9 cellular contexts compared by ENCODE assay signal in genomic region chr1:15584489-15585363, GRCh38. TPM values are rescaled to one million over a fixed set of nuclear protein-coding genes. Genes with fewer than 3 reads are reported as not detected.
DNase-seq lines count a peak whose midpoint lies in the region; ATAC-seq and TF ChIP-seq lines count a peak whose summit lies in the region.
"Had no signal": no experiment of that assay in that cellular context is flagged by ENCODE, and none has a peak within 500 bp of the region (broad histone marks: within the 10 kb centered on the region; RNA-seq: fewer than 3 reads in every experiment).

A gene with protein sequence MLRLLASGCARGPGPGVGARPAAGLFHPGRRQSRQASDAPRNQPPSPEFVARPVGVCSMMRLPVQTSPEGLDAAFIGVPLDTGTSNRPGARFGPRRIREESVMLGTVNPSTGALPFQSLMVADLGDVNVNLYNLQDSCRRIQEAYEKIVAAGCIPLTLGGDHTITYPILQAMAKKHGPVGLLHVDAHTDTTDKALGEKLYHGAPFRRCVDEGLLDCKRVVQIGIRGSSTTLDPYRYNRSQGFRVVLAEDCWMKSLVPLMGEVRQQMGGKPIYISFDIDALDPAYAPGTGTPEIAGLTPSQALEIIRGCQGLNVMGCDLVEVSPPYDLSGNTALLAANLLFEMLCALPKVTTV (minus strand): TSS chr1:15585051. CDS start chr1:15584967, 84 bp downstream.

- no peaks in the 10 kb centered on the region for H3K27me3 Mint-ChIP-seq in stimulated activated naive CD8-positive, alpha-beta T cell treated with anti-CD3 and anti-CD28 coated beads, Interleukin-15, Interleukin-2, amounts not matched to agents 100 ng/mL and 50 ng/mL, for 24 hours

- peak; percentile 29 for DNase-seq in A673 (ENCODE audit: low spot score)
- peak; percentile 10 for DNase-seq in KG1 (lab: John Stamatoyannopoulos, UW)
- peak; percentile 46 to 62 for DNase-seq in activated CD4-positive, alpha-beta T cell treated with anti-CD3 and anti-CD28 coated beads, Interleukin-2, amount 50 U/mL, for 24 hours (ENCODE audit: low read depth in 1 of 2, low spot score in 1 of 2)
- DNase-seq in effector memory CD4-positive, alpha-beta T cell = peak; percentile 7 to 16 (median 11)

- POLR2A ChIA-PET in A673 (lab: Charles Lee; ENCODE audit: low non-redundant PET) = no interaction called here

- H3K4me3 ChIP-seq in A673 (ENCODE audit: low read depth, low read length, poor library complexity, severe bottlenecking) (peak within 1 kb of the TSS; percentile 40), muscle layer of colon (ENCODE audit: low read depth in 1 of 2, low read length in 2 of 2) (peak within 1 kb of the TSS; percentile 38 to 56)
- H3K4me3 ChIP-seq in effector memory CD4-positive, alpha-beta T cell (ENCODE audit: insufficient read depth, low read depth, low read length, poor library complexity, severe bottlenecking) = peak within 1 kb of the TSS; percentile 71

- no peaks in the 10 kb centered on the region for H3K4me1 ChIP-seq in A673 (ENCODE audit: insufficient read depth, low read length, poor library complexity, severe bottlenecking)
- peaks cover 15% of the 10 kb centered on the region for H3K4me1 ChIP-seq in effector memory CD4-positive, alpha-beta T cell (ENCODE audit: control insufficient read depth, insufficient read depth, low read length, poor library complexity, severe bottlenecking)
- H3K4me1 ChIP-seq in muscle layer of colon (ENCODE audit: insufficient read depth, low read length) = no peaks in the 10 kb centered on the region

- peaks cover 14% of the 10 kb centered on the region for H3K36me3 Mint-ChIP-seq in stimulated activated naive CD8-positive, alpha-beta T cell treated with anti-CD3 and anti-CD28 coated beads, Interleukin-15, Interleukin-2, amounts not matched to agents 100 ng/mL and 50 ng/mL, for 24 hours (ENCODE audit: low read depth)

- CTCF ChIA-PET in A673 (lab: Charles Lee) = no interaction called here

- no peaks in the 10 kb centered on the region for H3K9me3 Mint-ChIP-seq in stimulated activated naive CD8-positive, alpha-beta T cell treated with anti-CD3 and anti-CD28 coated beads, Interleukin-15, Interleukin-2, amounts not matched to agents 100 ng/mL and 50 ng/mL, for 24 hours

- H3K27me3 ChIP-seq in A673 (replicated peaks; ENCODE audit: insufficient read depth, low read depth, low read length, poor library complexity) (no peaks in the 10 kb centered on the region), muscle layer of colon (ENCODE audit: control insufficient read depth in 1 of 2, insufficient read depth in 2 of 2, low read length in 2 of 2) (no peaks in the 10 kb centered on the region)
- no peaks in the 10 kb centered on the region for H3K27me3 ChIP-seq in effector memory CD4-positive, alpha-beta T cell (replicated peaks; ENCODE audit: control insufficient read depth, insufficient read depth, low read length, poor library complexity, severe bottlenecking)

- ATAC-seq in GM18868 (IDR thresholded peaks at IDR 0.05; ENCODE audit: unreplicated experiment) (peak; percentile 49), HG02623 (IDR thresholded peaks at IDR 0.05; ENCODE audit: unreplicated experiment) (no peak)
- ATAC-seq: HCT116 had no signal

- H3K9me3 ChIP-seq in A673 (ENCODE audit: low read depth, low read length, poor library complexity, severe bottlenecking) = no peaks in the 10 kb centered on the region
- H3K9me3 ChIP-seq in effector memory CD4-positive, alpha-beta T cell (ENCODE audit: control insufficient read depth, low read length) = no peaks in the 10 kb centered on the region
- no peaks in the 10 kb centered on the region for H3K9me3 ChIP-seq in muscle layer of colon (ENCODE audit: low read length)

- peak within 1 kb of the TSS; percentile 86 for H3K4me3 Mint-ChIP-seq in stimulated activated naive CD8-positive, alpha-beta T cell treated with anti-CD3 and anti-CD28 coated beads, Interleukin-15, Interleukin-2, amounts not matched to agents 100 ng/mL and 50 ng/mL, for 24 hours

- TF ChIP-seq CTCF in A673 (conservative IDR thresholded peaks at IDR 0.05; ENCODE audit: low read depth, low read length) = no peak

- intact Hi-C loops in A673 (cut with micrococcal nuclease; ENCODE audit: unreplicated experiment) = no loop called here

- H3K27ac ChIP-seq in A673 (ENCODE audit: low read depth, low read length, poor library complexity, severe bottlenecking) = no peak within 1 kb of the TSS
- H3K27ac ChIP-seq in effector memory CD4-positive, alpha-beta T cell (ENCODE audit: insufficient read depth, low read length, poor library complexity, severe bottlenecking) = peak within 1 kb of the TSS; percentile 53
- no peak within 1 kb of the TSS for H3K27ac ChIP-seq in muscle layer of colon (ENCODE audit: low read depth, low read length)

- no TSS peak for BruUV-seq in A673 (replicated peaks; lab: Mats Ljungman, UMichigan)

- H3K9ac ChIP-seq in muscle layer of colon (ENCODE audit: low read length) = no peak within 1 kb of the TSS

- H3K4me1 Mint-ChIP-seq in stimulated activated naive CD8-positive, alpha-beta T cell treated with anti-CD3 and anti-CD28 coated beads, Interleukin-15, Interleukin-2, amounts not matched to agents 100 ng/mL and 50 ng/mL, for 24 hours (ENCODE audit: low read depth) = peaks cover 27% of the 10 kb centered on the region

- H3K27ac Mint-ChIP-seq in stimulated activated naive CD8-positive, alpha-beta T cell treated with anti-CD3 and anti-CD28 coated beads, Interleukin-15, Interleukin-2, amounts not matched to agents 100 ng/mL and 50 ng/mL, for 24 hours = peak within 1 kb of the TSS; percentile 90

- H3K36me3 ChIP-seq in A673 (ENCODE audit: insufficient read depth, low read length, poor library complexity, severe bottlenecking) = no peaks in the 10 kb centered on the region
- peaks cover 3% of the 10 kb centered on the region for H3K36me3 ChIP-seq in effector memory CD4-positive, alpha-beta T cell (ENCODE audit: control insufficient read depth, insufficient read depth, low read length)
- H3K36me3 ChIP-seq in muscle layer of colon (ENCODE audit: insufficient read depth, low read length) = no peaks in the 10 kb centered on the region

RNA-seq across cellular contexts. Expression of the gene that starts here (rescaled TPM):
- total RNA-seq in A673 (2021) = 0.11 and 0.20 TPM in 2 replicates

Comparison
In these comparisons a context has a peak if more than half of its experiments do, and no peak if none do; other contexts are left out.
1. Peak in DNase-seq and H3K4me3 ChIP-seq in A673; RNA of the gene not detected or under 1 TPM.